Comparison of ENCODE assay signal across 16 cellular contexts in the genomic region with DNA sequence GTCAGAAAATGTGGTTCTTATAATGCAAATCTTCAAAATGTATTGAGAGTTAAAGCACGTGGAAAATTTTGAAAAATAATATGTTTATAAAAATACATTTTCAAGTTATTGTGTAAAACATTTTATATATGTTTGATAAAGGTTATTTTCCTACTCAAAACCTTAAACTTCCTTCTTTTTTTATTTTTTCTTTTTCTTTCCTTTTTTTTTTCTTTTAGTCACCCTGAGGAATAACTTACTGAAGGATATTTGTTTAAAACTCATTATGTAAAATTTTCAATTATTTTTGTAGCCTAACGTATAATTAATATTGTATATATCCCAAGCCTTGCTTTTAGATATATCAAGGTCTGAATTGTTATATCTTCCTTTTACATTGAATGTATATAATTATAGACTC.
DNase-seq lines count a peak whose midpoint lies in the region; ATAC-seq, FAIRE-seq and TF ChIP-seq lines count a peak whose summit lies in the region.
"Had no signal": no experiment of that assay in that cellular context is flagged by ENCODE, and none has a peak within 500 bp of the region (broad histone marks: within the 10 kb centered on the region; RNA-seq: fewer than 3 reads in every experiment).

No MANE protein-coding gene starts in this region.

- no peaks in the 10 kb centered on the region for H3K36me3 ChIP-seq in small intestine (ENCODE audit: control insufficient read depth in 2 of 2, insufficient read depth in 2 of 2, low read length in 2 of 2)
- H3K36me3 ChIP-seq in gastrocnemius medialis = no peaks in the 10 kb centered on the region
- H3K36me3 ChIP-seq: BLaER1 treated with 17β-estradiol and CSF1 and Interleukin-3, amounts not matched to agents 10 nM and 100 nM; HAP-1 had no signal

- no peaks in the 10 kb centered on the region for H3K27me3 ChIP-seq in small intestine (ENCODE audit: control insufficient read depth in 2 of 2, insufficient read depth in 2 of 2, low read length in 2 of 2)
- no peaks in the 10 kb centered on the region for H3K27me3 ChIP-seq in gastrocnemius medialis
- H3K27me3 ChIP-seq: BLaER1 treated with 17β-estradiol and CSF1 and Interleukin-3, amounts not matched to agents 10 nM and 100 nM had no signal

- no peak for ATAC-seq in gastrocnemius medialis
- ATAC-seq: CD8-positive, alpha-beta T cell had no signal

- TF ChIP-seq POLR2A in gastrocnemius medialis (IDR thresholded peaks at IDR 0.05) = no peak

- H3K4me1 ChIP-seq in small intestine (ENCODE audit: control insufficient read depth in 2 of 2, insufficient read depth in 1 of 2, low read depth in 1 of 2, low read length in 1 of 2) (no peaks in the 10 kb centered on the region), gastrocnemius medialis (no peaks in the 10 kb centered on the region)
- H3K4me1 ChIP-seq: HAP-1 had no signal

- H3K4me3 ChIP-seq in small intestine (ENCODE audit: low read depth in 1 of 2, low read length in 2 of 2) (no peak overlapping the region), gastrocnemius medialis (no peak overlapping the region)
- H3K4me3 ChIP-seq: BLaER1 treated with 17β-estradiol and CSF1 and Interleukin-3, amounts not matched to agents 10 nM and 100 nM; GM23248; HAP-1 had no signal

- no peak for TF ChIP-seq CTCF in gastrocnemius medialis (IDR thresholded peaks at IDR 0.05 in 4 of 5, conservative IDR thresholded peaks at IDR 0.05 in 1 of 5)

- in situ Hi-C loops in gastrocnemius medialis (cut with MboI; ENCODE audit: low sequenced_read_pairs in 4 of 4) = no loop called here

- no peak overlapping the region for H3K27ac ChIP-seq in small intestine (ENCODE audit: low read depth in 1 of 2, low read length in 1 of 2)
- no peak overlapping the region for H3K27ac ChIP-seq in gastrocnemius medialis
- H3K27ac ChIP-seq: BLaER1 treated with 17β-estradiol and CSF1 and Interleukin-3, amounts not matched to agents 10 nM and 100 nM; GM23248 had no signal

- intact Hi-C loops in gastrocnemius medialis (cut with DNase I; ENCODE audit: low total_unique reads) = no loop called here

- DNase-seq in RCC 7860 (ENCODE audit: low spot score) (no peak), small intestine (no peak), gastrocnemius medialis (no peak), HPDE6-E6E7 (ENCODE audit: extremely low spot score) (no peak), DMS53 treated with DMSO at 0.1 percent for 48 hours (lab: John Stamatoyannopoulos, UW; ENCODE audit: unreplicated experiment) (no peak)
- DNase-seq: 8988T; CD8-positive, alpha-beta T cell; DMS 273 treated with DMSO at 0.1 percent for 48 hours; GDM1; GM23248 had no signal

- H3K9me3 ChIP-seq in small intestine (ENCODE audit: control insufficient read depth, low read depth) (no peaks in the 10 kb centered on the region), gastrocnemius medialis (no peaks in the 10 kb centered on the region)
- H3K9me3 ChIP-seq: HAP-1 had no signal

- 92 to 94% (median 93%) methylated on average over 2 of the region's 2 CpGs for WGBS in small intestine, 3 donors

- FAIRE-seq in A204.1 (lab: Jason Lieb, UNC) (peak; percentile 67), RCC 7860 (lab: Jason Lieb, UNC) (peak; percentile 28), endometrium (lab: Jason Lieb, UNC) (peak; percentile 85), small intestine (lab: Jason Lieb, UNC) (peak; percentile 94)
- FAIRE-seq: GM12892, GM18507 had no signal
